Comparison of ENCODE assay signal across 23 cellular contexts in the genomic region with DNA sequence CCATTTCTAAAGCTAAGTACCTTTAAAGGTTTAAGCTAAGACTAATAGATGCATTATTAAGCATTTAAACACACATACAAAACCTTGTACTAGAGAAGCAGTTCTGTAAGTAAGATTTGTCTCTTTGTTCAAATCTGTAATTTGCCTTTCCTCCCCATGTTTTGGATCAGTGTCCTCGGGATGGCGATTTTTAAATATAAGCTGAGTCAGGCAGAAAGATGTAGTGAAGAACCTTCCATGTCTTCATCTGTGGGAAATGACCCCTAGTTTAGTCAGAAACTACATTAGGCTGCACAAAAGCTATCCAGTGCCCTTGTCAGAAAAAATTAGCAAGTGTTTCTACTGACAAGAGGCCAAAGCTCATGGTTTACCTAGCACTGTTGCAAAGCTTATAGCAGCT.
A peak's percentile ranks its signal among the peaks of the same experiment; 100 is the strongest.
DNase-seq lines count a peak whose midpoint lies in the region; ATAC-seq, FAIRE-seq and TF ChIP-seq lines count a peak whose summit lies in the region.
"Had no signal": no experiment of that assay in that cellular context is flagged by ENCODE, and none has a peak within 500 bp of the region (broad histone marks: within the 10 kb centered on the region; RNA-seq: fewer than 3 reads in every experiment).

No MANE protein-coding gene starts in this region.

- no TSS peak for BruUV-seq in HepG2 (replicated peaks; lab: Mats Ljungman, UMichigan)

- no peak for TF ChIP-seq CTCF in HepG2 (CRISPR knock-in tag; IDR thresholded peaks at IDR 0.05)
- TF ChIP-seq CTCF in right lobe of liver (IDR thresholded peaks at IDR 0.05) = no peak

- FAIRE-seq in HepG2 (lab: Jason Lieb, UNC) = no peak
- FAIRE-seq: D721Med, GM19239, H1 had no signal

- DNase-seq in HepG2 (ENCODE audit: low spot score) (no peak), right lobe of liver (no peak), astrocyte of the hippocampus (ENCODE audit: low read depth, low spot score) (peak; percentile 5), cerebellar cortex (ENCODE audit: low spot score) (peak; percentile 38), GDM1 (lab: John Stamatoyannopoulos, UW) (no peak), SKM-1 treated with dmso at 0.1 percent for 144 hours (lab: John Stamatoyannopoulos, UW; ENCODE audit: unreplicated experiment) (no peak)
- DNase-seq: ACHN; AML-193; BE2C; CD4-positive, alpha-beta T cell; CD8-positive, alpha-beta memory T cell; DMS 273 treated with DMSO at 0.1 percent for 48 hours; DMS79; EL; H7; HCEC 1CT had no signal

- H3K27me3 ChIP-seq in HepG2 (ENCODE audit: control insufficient read depth in 1 of 2, insufficient read depth in 2 of 2, low read length in 2 of 2) = no peaks in the 10 kb centered on the region
- H3K27me3 ChIP-seq in right lobe of liver = no peaks in the 10 kb centered on the region
- H3K27me3 ChIP-seq: BE2C; BLaER1 treated with 17β-estradiol and CSF1 and Interleukin-3, amounts not matched to agents 10 nM and 100 nM had no signal

- H3K27ac ChIP-seq in HepG2 (ENCODE audit: extremely low read length, insufficient read depth, low read length) (no peak overlapping the region), right lobe of liver (no peak overlapping the region)
- H3K27ac ChIP-seq: 22Rv1; BLaER1 treated with 17β-estradiol and CSF1 and Interleukin-3, amounts not matched to agents 10 nM and 100 nM had no signal

- no peak overlapping the region for H3K4me2 ChIP-seq in HepG2 (ENCODE audit: low read depth, low read length)
- H3K4me2 ChIP-seq: BLaER1 treated with 17β-estradiol and CSF1 and Interleukin-3, amounts not matched to agents 10 nM and 100 nM had no signal

- in situ Hi-C loops in HepG2 (cut with HindIII; ENCODE audit: extremely low pct_ligation_motif_present, low pct_unique_long_range_greater_than_20kb) = loop anchor here (10.0 kb wide), 1 partner anchor 226 kb away; no protein-coding TSS in a partner anchor

- TF ChIP-seq RAD21 in HepG2 (CRISPR knock-in tag; IDR thresholded peaks at IDR 0.05) = no peak

- no peaks in the 10 kb centered on the region for H3K79me2 ChIP-seq in HepG2 (ENCODE audit: insufficient read depth, low read length)

- no peak overlapping the region for H2AFZ ChIP-seq in HepG2 (ENCODE audit: low read length)

- POLR2A ChIA-PET in HepG2 (lab: Yijun Ruan, JAX) = no interaction called here

- ATAC-seq in HepG2 = no peak
- no peak for ATAC-seq in right lobe of liver
- ATAC-seq in HG03039 (IDR thresholded peaks at IDR 0.05; ENCODE audit: unreplicated experiment) = no peak
- no peak for ATAC-seq in GM19467 (IDR thresholded peaks at IDR 0.05; ENCODE audit: unreplicated experiment)

- CTCF ChIA-PET in HepG2 (lab: Yijun Ruan, JAX; ENCODE audit: low intra/inter-chr PET ratio, low total read pairs) = no interaction called here

- intact Hi-C loops in HepG2 (cut with micrococcal nuclease; ENCODE audit: unreplicated experiment) = no loop called here
- intact Hi-C loops in right lobe of liver (cut with DNase I) = no loop called here

- no peak overlapping the region for H3K9ac ChIP-seq in HepG2 (ENCODE audit: insufficient read depth, low read depth, low read length)
- H3K9ac ChIP-seq: BLaER1 treated with 17β-estradiol and CSF1 and Interleukin-3, amounts not matched to agents 10 nM and 100 nM had no signal

- no peaks in the 10 kb centered on the region for H3K4me1 ChIP-seq in HepG2 (ENCODE audit: insufficient read depth, low read length)
- no peaks in the 10 kb centered on the region for H3K4me1 ChIP-seq in right lobe of liver
- H3K4me1 ChIP-seq: BE2C; BLaER1 treated with 17β-estradiol and CSF1 and Interleukin-3, amounts not matched to agents 10 nM and 100 nM had no signal

- H3K4me3 ChIP-seq in HepG2 (replicated peaks in 1 of 3; ENCODE audit: insufficient read depth in 1 of 3, low read depth in 2 of 3, low read length in 3 of 3) (no peak overlapping the region), right lobe of liver (no peak overlapping the region)
- H3K4me3 ChIP-seq: BLaER1 treated with 17β-estradiol and CSF1 and Interleukin-3, amounts not matched to agents 10 nM and 100 nM had no signal

- TF ChIP-seq EP300 in HepG2 (IDR thresholded peaks at IDR 0.05; ENCODE audit: low read depth in 2 of 2, low read length in 2 of 2) (no peak), HepG2 (CRISPR knock-in tag; IDR thresholded peaks at IDR 0.05; ENCODE audit: borderline replicate concordance) (no peak)

- TF ChIP-seq POLR2A in HepG2 (IDR thresholded peaks at IDR 0.05; ENCODE audit: insufficient read depth in 1 of 2, low read depth in 2 of 2, low read length in 2 of 2) (no peak), right lobe of liver (IDR thresholded peaks at IDR 0.05) (no peak)

- H3K9me3 ChIP-seq in HepG2 (ENCODE audit: low read length) (no peaks in the 10 kb centered on the region), right lobe of liver (no peaks in the 10 kb centered on the region)
- H3K9me3 ChIP-seq: BE2C; BLaER1 treated with 17β-estradiol and CSF1 and Interleukin-3, amounts not matched to agents 10 nM and 100 nM had no signal

- WGBS in HepG2 (ENCODE audit: low lambda C conversion rate) = 90% methylated on average over 2 of the region's 2 CpGs
- WGBS in right lobe of liver (ENCODE audit: insufficient coverage, low coverage, low lambda C conversion rate, missing lambda C conversion rate) = 91% methylated on average over 2 of the region's 2 CpGs

- H3K36me3 ChIP-seq in HepG2 (replicated peaks in 1 of 2; ENCODE audit: control insufficient read depth in 1 of 2, insufficient read depth in 2 of 2, low read length in 2 of 2) (no peaks in the 10 kb centered on the region; a peak in 1 of 5 replicates), right lobe of liver (no peaks in the 10 kb centered on the region)
- H3K36me3 ChIP-seq: BE2C had no signal

- no peaks in the 10 kb centered on the region for H4K20me1 ChIP-seq in HepG2 (ENCODE audit: insufficient read depth, low read length)
- H4K20me1 ChIP-seq: BLaER1 treated with 17β-estradiol and CSF1 and Interleukin-3, amounts not matched to agents 10 nM and 100 nM had no signal

TF ChIP-seq in HepG2, 621 proteins besides CTCF, POLR2A, EP300 and RAD21:
- TF ChIP-seq MAFF (IDR thresholded peaks at IDR 0.05; ENCODE audit: low read depth, low read length) = peak; percentile 21; the same call in 1 of the 2 replicates
- no peak for TF ChIP-seq TCF7 (IDR thresholded peaks at IDR 0.05; ENCODE audit: low read depth)
- TF ChIP-seq, protein P1, sequence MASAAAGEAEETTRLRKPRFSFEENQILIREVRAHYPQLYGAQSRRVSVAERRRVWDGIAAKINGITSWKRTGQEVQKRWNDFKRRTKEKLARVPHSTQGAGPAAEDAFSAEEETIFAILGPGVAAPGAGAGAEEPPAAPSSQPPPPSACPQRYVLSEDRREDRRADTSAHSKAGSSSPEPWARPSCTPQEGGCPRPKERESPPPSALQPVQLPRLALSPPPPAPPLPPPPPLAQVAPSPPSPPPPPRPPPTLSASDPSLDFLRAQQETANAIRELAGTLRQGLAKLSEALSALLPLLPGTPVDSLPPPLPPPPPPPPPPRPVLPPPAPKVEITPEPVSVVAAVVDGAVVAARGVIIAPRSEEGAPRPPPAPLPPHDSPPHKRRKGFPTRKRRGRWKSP (CRISPR knock-in tag; IDR thresholded peaks at IDR 0.05) = no peak
- TF ChIP-seq ARNTL (CRISPR knock-in tag; IDR thresholded peaks at IDR 0.05) = no peak
- TF ChIP-seq ATAD3A (CRISPR knock-in tag; IDR thresholded peaks at IDR 0.05) = no peak
- TF ChIP-seq SYNCRIP (IDR thresholded peaks at IDR 0.05; ENCODE audit: insufficient read depth, low read depth, low read length) = no peak
- TF ChIP-seq MAFK (conservative IDR thresholded peaks at IDR 0.05 in 1 of 2, IDR thresholded peaks at IDR 0.05 in 1 of 2; ENCODE audit: low read length in 2 of 2) = peak; percentile 28 to 59; a peak in 2 of 4 replicates
- no peak for TF ChIP-seq HNRNPL (IDR thresholded peaks at IDR 0.05; ENCODE audit: low read depth, low read length)
TF ChIP-seq in HepG2: peak in this region for 2.

Comparison
In these comparisons a context has a peak if more than half of its experiments do, and no peak if none do; other contexts are left out.
1. DNase-seq: peak in astrocyte of the hippocampus (single experiment) and cerebellar cortex (single experiment); none in HepG2 (single experiment), right lobe of liver (0 of 3), GDM1 (single experiment) and SKM-1 treated with dmso at 0.1 percent for 144 hours (single experiment).